8 cellular contexts compared by ENCODE assay signal in the genomic region with DNA sequence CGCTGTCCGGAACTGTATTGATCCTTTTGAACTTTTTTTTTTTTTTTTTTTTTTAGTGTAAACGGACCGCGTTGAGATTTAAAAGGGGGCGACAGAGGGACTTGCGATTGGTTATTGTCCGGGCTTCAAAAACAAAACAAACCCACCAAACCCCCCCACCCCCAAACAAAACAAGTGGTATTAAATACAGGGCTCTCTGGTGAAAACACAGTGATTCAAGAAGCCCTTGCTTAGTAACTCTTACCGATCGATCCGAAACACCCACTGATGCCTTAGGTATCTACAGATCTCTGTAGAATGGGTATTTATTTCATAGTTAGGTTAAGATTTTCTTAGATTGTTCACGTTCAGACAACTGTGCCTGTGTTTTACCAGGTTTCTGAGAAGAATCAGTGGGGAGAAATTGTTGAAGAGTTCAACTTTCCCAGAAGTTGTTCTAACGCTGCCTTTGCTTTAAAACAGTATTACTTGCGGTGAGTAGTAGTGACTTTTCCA. TPM values are rescaled to one million over a fixed set of nuclear protein-coding genes. Genes with fewer than 3 reads are reported as not detected.
DNase-seq lines count a peak whose midpoint lies in the region; ATAC-seq and TF ChIP-seq lines count a peak whose summit lies in the region.

No MANE protein-coding gene starts in this region.

- peaks cover 20% of the 10 kb centered on the region for H3K4me1 Mint-ChIP-seq in activated CD4-positive, alpha-beta memory T cell treated with anti-CD3 and anti-CD28 coated beads, Interleukin-2, amount 10 ng/mL, durations not matched to agents 7 days and 5 days

- peak overlapping the region; percentile 71 to 89 for H3K4me3 ChIP-seq in foreskin fibroblast (ENCODE audit: low read depth in 1 of 2, low read length in 2 of 2)
- H3K4me3 ChIP-seq in psoas muscle, result peak overlapping the region; percentile 91

- no peaks in the 10 kb centered on the region for H3K27me3 ChIP-seq in psoas muscle (ENCODE audit: insufficient read depth in 3 of 3, low read length in 2 of 3)

- CTCF ChIA-PET in activated CD4-positive, alpha-beta memory T cell treated with anti-CD3 and anti-CD28 coated beads, Interleukin-2, amount 10 ng/mL, durations not matched to agents 7 days and 5 days (lab: Charles Lee), result interaction anchor here (1.1 to 9.1 kb wide), 2 partner anchors 148 to 186 kb away, joined by 3 to 103 read pairs; no protein-coding TSS in a partner anchor

- H3K9me3 Mint-ChIP-seq in activated CD4-positive, alpha-beta memory T cell treated with anti-CD3 and anti-CD28 coated beads, Interleukin-2, amount 10 ng/mL, durations not matched to agents 7 days and 5 days, result peaks cover 1% of the 10 kb centered on the region

- intact Hi-C loops in psoas muscle (cut with DNase I), result no loop called here

- TF ChIP-seq CTCF in foreskin fibroblast (IDR thresholded peaks at IDR 0.05; ENCODE audit: low read depth, low read length) (no peak), psoas muscle (IDR thresholded peaks at IDR 0.05) (no peak)

- H3K27ac ChIP-seq in psoas muscle, result peak overlapping the region; percentile 97

- DNase-seq in Daoy (ENCODE audit: low read depth) (peak; percentile 19), Kasumi-1 (lab: John Stamatoyannopoulos, UW) (peak; percentile 47 to 62), foreskin fibroblast (peak in 1 of 2 donors; percentile 41), psoas muscle (no peak)
- DNase-seq in activated CD4-positive, alpha-beta memory T cell treated with anti-CD3 and anti-CD28 coated beads, Interleukin-2, amount 10 ng/mL, durations not matched to agents 7 days and 5 days, result no peak

- no peaks in the 10 kb centered on the region for H3K27me3 Mint-ChIP-seq in activated CD4-positive, alpha-beta memory T cell treated with anti-CD3 and anti-CD28 coated beads, Interleukin-2, amount 10 ng/mL, durations not matched to agents 7 days and 5 days

- POLR2A ChIA-PET in activated CD4-positive, alpha-beta memory T cell treated with anti-CD3 and anti-CD28 coated beads, Interleukin-2, amount 10 ng/mL, durations not matched to agents 7 days and 5 days (lab: Charles Lee), result interaction anchor here (1.2 to 9.9 kb wide), 8 partner anchors 13 to 539 kb away, joined by 3 to 172 read pairs (median 36); a partner anchor contains a TSS

- peaks cover 44% of the 10 kb centered on the region for H3K36me3 Mint-ChIP-seq in activated CD4-positive, alpha-beta memory T cell treated with anti-CD3 and anti-CD28 coated beads, Interleukin-2, amount 10 ng/mL, durations not matched to agents 7 days and 5 days (ENCODE audit: low read depth)

- peak overlapping the region; percentile 82 for H3K4me3 Mint-ChIP-seq in activated CD4-positive, alpha-beta memory T cell treated with anti-CD3 and anti-CD28 coated beads, Interleukin-2, amount 10 ng/mL, durations not matched to agents 7 days and 5 days

- peaks cover 0 to 5% of the 10 kb centered on the region in 2 donors for H3K36me3 ChIP-seq in psoas muscle (ENCODE audit: insufficient read depth in 1 of 2, low read depth in 1 of 2)

- WGBS in psoas muscle, 3 donors, result 1 to 2% (median 1%) methylated on average over 13 to 14 of the region's 14 CpGs

- H3K9me3 ChIP-seq in psoas muscle, result no peaks in the 10 kb centered on the region

- ATAC-seq in psoas muscle (no peak), HG03460 (IDR thresholded peaks at IDR 0.05; ENCODE audit: unreplicated experiment) (no peak), GM21526 (IDR thresholded peaks at IDR 0.05; ENCODE audit: low FRiP score, unreplicated experiment) (no peak), GM21619 (IDR thresholded peaks at IDR 0.05; ENCODE audit: unreplicated experiment) (no peak)

- peaks cover 32% of the 10 kb centered on the region for H3K4me1 ChIP-seq in psoas muscle

- H3K27ac Mint-ChIP-seq in activated CD4-positive, alpha-beta memory T cell treated with anti-CD3 and anti-CD28 coated beads, Interleukin-2, amount 10 ng/mL, durations not matched to agents 7 days and 5 days, result peak overlapping the region; percentile 87

RNA-seq across cellular contexts. Expression of a gene that starts 1.4 kb away (rescaled TPM):
- 12.9 and 13.1 TPM in 2 replicates for total RNA-seq in Daoy (2014; rRNA removed; shearing (Covaris generic))
- 10 to 100 TPM; 39.9 to 43.9 TPM for total RNA-seq in activated CD4-positive, alpha-beta memory T cell treated with anti-CD3 and anti-CD28 coated beads, Interleukin-2, amount 10 ng/mL, durations not matched to agents 7 days and 5 days
- 10 to 100 TPM; 12.5 to 17.1 (median 13.9) TPM for total RNA-seq in psoas muscle
- polyA plus RNA-seq in psoas muscle, result 1 to 10 TPM; 2.8 to 4.9 (median 3.3) TPM

Comparison
In these comparisons a context has a peak if more than half of its experiments do, and no peak if none do; other contexts are left out.
1. DNase-seq: peak in Daoy (single experiment) and Kasumi-1 (2 of 2); none in activated CD4-positive, alpha-beta memory T cell treated with anti-CD3 and anti-CD28 coated beads, Interleukin-2, amount 10 ng/mL, durations not matched to agents 7 days and 5 days (single experiment) and psoas muscle (0 of 2).